Comparison of ENCODE assay signal across 1 cellular context in genomic region chr10:110225756-110226554, GRCh38.
TF ChIP-seq lines count a peak whose summit lies in the region.

No MANE protein-coding gene starts in this region.

TF ChIP-seq in GM23338, 12 proteins besides CTCF, POLR2A, EP300 and RAD21 (continued from another document):
- TF ChIP-seq ZNF462 (CRISPR knock-in tag; IDR thresholded peaks at IDR 0.05) (no peak), NANOG (IDR thresholded peaks at IDR 0.05; ENCODE audit: borderline replicate concordance) (no peak), JUNB (IDR thresholded peaks at IDR 0.05; ENCODE audit: unreplicated experiment) (no peak), CREB1 (CRISPR knock-in tag; IDR thresholded peaks at IDR 0.05; ENCODE audit: low read depth) (peak; percentile 95), ZNF114 (CRISPR knock-in tag; IDR thresholded peaks at IDR 0.05) (no peak)
